In the genomic region with DNA sequence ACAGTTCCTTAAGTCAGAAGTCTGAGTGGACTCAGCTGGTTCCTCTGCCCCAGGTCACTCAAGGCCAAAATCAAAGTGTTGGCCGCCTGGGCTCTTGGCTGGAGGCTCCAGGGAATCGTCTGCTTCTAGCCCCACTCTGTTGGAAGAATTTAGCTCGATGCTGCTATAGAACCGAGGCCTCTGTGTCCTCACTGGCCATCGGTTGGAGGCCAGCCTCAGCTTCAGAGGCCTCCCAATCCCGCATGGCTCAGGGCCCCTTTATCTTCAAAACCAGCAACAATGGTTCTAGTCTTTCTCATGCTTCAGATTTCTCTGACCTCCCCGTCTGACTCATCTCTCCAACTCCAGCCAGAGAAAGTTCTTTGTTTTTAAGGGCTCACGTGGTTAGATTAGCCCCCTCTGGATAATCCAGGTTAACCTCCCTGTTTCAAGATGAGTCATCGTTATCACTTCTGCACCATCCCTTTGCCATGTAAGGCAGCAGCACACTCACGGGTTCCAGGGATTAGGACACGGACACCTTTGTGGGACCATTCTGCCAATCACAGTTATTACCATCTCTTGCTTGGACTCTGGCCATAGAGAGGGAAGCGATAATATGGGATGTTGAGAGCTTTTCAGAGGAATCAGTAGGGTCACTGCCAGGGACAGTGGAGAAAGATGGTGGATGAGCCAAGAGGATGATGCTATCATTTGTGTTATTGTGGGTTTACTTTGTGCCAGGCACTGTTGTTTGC, we compare ENCODE assay signal across 10 cellular contexts. TPM values are rescaled to one million over a fixed set of nuclear protein-coding genes. Genes with fewer than 3 reads are reported as not detected.
A peak's percentile ranks its signal among the peaks of the same experiment; 100 is the strongest.
DNase-seq lines count a peak whose midpoint lies in the region; ATAC-seq, FAIRE-seq and TF ChIP-seq lines count a peak whose summit lies in the region.
"Had no signal": no experiment of that assay in that cellular context is flagged by ENCODE, and none has a peak within 500 bp of the region (broad histone marks: within the 10 kb centered on the region; RNA-seq: fewer than 3 reads in every experiment).

No MANE protein-coding gene starts in this region.

- H3K27ac Mint-ChIP-seq in neural progenitor cell, result peak overlapping the region; percentile 48

- H3K9me3 Mint-ChIP-seq in neural progenitor cell, result peaks cover 14% of the 10 kb centered on the region

- H3K27me3 ChIP-seq in dorsolateral prefrontal cortex, result no peaks in the 10 kb centered on the region
- H3K27me3 ChIP-seq in neural progenitor cell, result no peaks in the 10 kb centered on the region

- no peak overlapping the region for H3K4me2 ChIP-seq in neural progenitor cell

- peak overlapping the region in 32 of 59 donors; percentile 1 to 77 (median 39) for H3K27ac ChIP-seq in dorsolateral prefrontal cortex
- no peak overlapping the region for H3K27ac ChIP-seq in neural progenitor cell

- H3K9me3 ChIP-seq in neural progenitor cell (ENCODE audit: low read depth), result no peaks in the 10 kb centered on the region

- H2AFZ ChIP-seq in neural progenitor cell (replicated peaks), result no peak overlapping the region

- H3K9ac ChIP-seq in neural progenitor cell, result no peak overlapping the region

- H4K20me1 ChIP-seq in neural progenitor cell (ENCODE audit: low read depth), result no peaks in the 10 kb centered on the region

- TF ChIP-seq CTCF in dorsolateral prefrontal cortex (IDR thresholded peaks at IDR 0.05 in 54 of 56, conservative IDR thresholded peaks at IDR 0.05 in 2 of 56; ENCODE audit: low read depth in 1 of 56, partially characterized antibody in 56 of 56), result no peak
- no peak for TF ChIP-seq CTCF in neural progenitor cell (IDR thresholded peaks at IDR 0.05)

- peaks cover 16% of the 10 kb centered on the region for H3K4me1 Mint-ChIP-seq in neural progenitor cell

- intact Hi-C loops in dorsolateral prefrontal cortex (cut with DNase I), result no loop called here

- H3K36me3 ChIP-seq in neural progenitor cell, result no peaks in the 10 kb centered on the region

- ATAC-seq in GM21723 (IDR thresholded peaks at IDR 0.05; ENCODE audit: unreplicated experiment), result no peak
- ATAC-seq in activated CD4-positive, CD25-positive, alpha-beta regulatory T cell treated with anti-CD3 and anti-CD28 coated beads, Interleukin-2, amount 50 U/mL, for 24 hours, result no peak
- ATAC-seq in HG03460 (IDR thresholded peaks at IDR 0.05; ENCODE audit: unreplicated experiment), result no peak

- peak; percentile 21 for FAIRE-seq in GM19239 (lab: Jason Lieb, UNC)

- H3K4me1 ChIP-seq in neural progenitor cell, result no peaks in the 10 kb centered on the region

- DNase-seq in GM19239 (ENCODE audit: insufficient read length, low spot score), result no peak
- DNase-seq in OCI-M2 (lab: John Stamatoyannopoulos, UW; ENCODE audit: unreplicated experiment), result peak; percentile 33
- no peak for DNase-seq in dorsolateral prefrontal cortex
- no peak for DNase-seq in neural progenitor cell (ENCODE audit: low spot score)
- DNase-seq in cerebellar cortex (ENCODE audit: low spot score), result no peak
- DNase-seq: effector CD8-positive, alpha-beta T cell; kidney glomerular epithelial cell had no signal

- no peak overlapping the region for H3K4me3 Mint-ChIP-seq in neural progenitor cell

- peaks cover 2% of the 10 kb centered on the region for H3K36me3 Mint-ChIP-seq in neural progenitor cell

- H3F3A ChIP-seq in neural progenitor cell (ENCODE audit: low read depth), result no peaks in the 10 kb centered on the region

- no peaks in the 10 kb centered on the region for H3K79me2 ChIP-seq in neural progenitor cell (ENCODE audit: low read depth)

- H3K27me3 Mint-ChIP-seq in neural progenitor cell (ENCODE audit: insufficient read depth, low read depth), result peaks cover 4% of the 10 kb centered on the region

- H3K4me3 ChIP-seq in dorsolateral prefrontal cortex (peak overlapping the region in 1 of 59 donors; percentile 9), neural progenitor cell (no peak overlapping the region)

RNA-seq across cellular contexts. Expression of a gene that starts 13.6 kb away (rescaled TPM):
- 1 to 10 TPM; 1.0 to 9.2 (median 3.4) TPM for total RNA-seq in dorsolateral prefrontal cortex
- total RNA-seq in neural progenitor cell (ENCODE audit: low replicate concordance), result 2.9 and 9.1 TPM in 2 replicates
